Comparison of ENCODE assay signal across 8 cellular contexts in genomic region chr11:35077709-35078695, GRCh38.
A peak's percentile ranks its signal among the peaks of the same experiment; 100 is the strongest.
DNase-seq lines count a peak whose midpoint lies in the region; ATAC-seq, FAIRE-seq and TF ChIP-seq lines count a peak whose summit lies in the region.

No MANE protein-coding gene starts in this region.

- peak overlapping the region; percentile 81 for H3K4me3 Mint-ChIP-seq in T-helper 17 cell

- H2AFZ ChIP-seq in endothelial cell of umbilical vein (ENCODE audit: low read depth, low read length), result no peak overlapping the region

- FAIRE-seq in endothelial cell of umbilical vein (lab: Jason Lieb, UNC), result peak; percentile 92

- H3K9me3 ChIP-seq in A673 (ENCODE audit: low read depth, low read length, poor library complexity, severe bottlenecking), result no peaks in the 10 kb centered on the region
- no peaks in the 10 kb centered on the region for H3K9me3 ChIP-seq in T-helper 17 cell (ENCODE audit: control insufficient read depth, low read length, poor library complexity, severe bottlenecking)
- H3K9me3 ChIP-seq in endothelial cell of umbilical vein (replicated peaks; ENCODE audit: control insufficient read depth, insufficient read depth, low read length), result no peaks in the 10 kb centered on the region
- no peaks in the 10 kb centered on the region for H3K9me3 ChIP-seq in left ventricle myocardium inferior (replicated peaks)

- H3K36me3 Mint-ChIP-seq in T-helper 17 cell (ENCODE audit: low read depth), result no peaks in the 10 kb centered on the region

- no peak for TF ChIP-seq CTCF in A673 (conservative IDR thresholded peaks at IDR 0.05; ENCODE audit: low read depth, low read length)
- TF ChIP-seq CTCF in endothelial cell of umbilical vein (IDR thresholded peaks at IDR 0.05; ENCODE audit: extremely low read depth in 1 of 2, insufficient read depth in 1 of 2, low read depth in 1 of 2, low read length in 2 of 2), result no peak
- TF ChIP-seq CTCF in left ventricle myocardium inferior (IDR thresholded peaks at IDR 0.05; ENCODE audit: borderline replicate concordance), result no peak

- H3K9ac ChIP-seq in endothelial cell of umbilical vein (replicated peaks; ENCODE audit: extremely low read depth, insufficient read depth, low read length), result no peak overlapping the region

- CTCF ChIA-PET in A673 (lab: Charles Lee) (no interaction called here), endothelial cell of umbilical vein (lab: Charles Lee) (interaction anchor here (1.0 to 1.2 kb wide), 2 partner anchors 9 to 151 kb away, joined by 3 to 4 read pairs; no protein-coding TSS in a partner anchor)

- H3K4me1 ChIP-seq in A673 (ENCODE audit: insufficient read depth, low read length, poor library complexity, severe bottlenecking) (peaks cover 4% of the 10 kb centered on the region), endothelial cell of umbilical vein (ENCODE audit: control insufficient read depth, extremely low read depth, insufficient read depth, low read length) (peaks cover 33% of the 10 kb centered on the region), left ventricle myocardium inferior (peaks cover 17% of the 10 kb centered on the region)

- H4K20me1 ChIP-seq in endothelial cell of umbilical vein (replicated peaks; ENCODE audit: control insufficient read depth, extremely low read depth, insufficient read depth, low read length), result no peaks in the 10 kb centered on the region

- H3K4me1 Mint-ChIP-seq in T-helper 17 cell, result peaks cover 65% of the 10 kb centered on the region

- no peaks in the 10 kb centered on the region for H3K79me2 ChIP-seq in endothelial cell of umbilical vein (ENCODE audit: control insufficient read depth, insufficient read depth, low read length)

- TF ChIP-seq POLR2A in endothelial cell of umbilical vein (IDR thresholded peaks at IDR 0.05; ENCODE audit: low read depth, low read length), result no peak

- POLR2A ChIA-PET in A673 (lab: Charles Lee; ENCODE audit: low non-redundant PET) (no interaction called here), endothelial cell of umbilical vein (lab: Charles Lee) (no interaction called here)

- H3K4me3 ChIP-seq in A673 (ENCODE audit: low read depth, low read length, poor library complexity, severe bottlenecking), result no peak overlapping the region
- H3K4me3 ChIP-seq in endothelial cell of umbilical vein (replicated peaks in 1 of 3; ENCODE audit: insufficient read depth in 1 of 3, low read depth in 1 of 3, low read length in 3 of 3), result no peak overlapping the region
- no peak overlapping the region for H3K4me3 ChIP-seq in left ventricle myocardium inferior

- dilution Hi-C loops in endothelial cell of umbilical vein (cut with MboI; ENCODE audit: extremely low pct_ligation_motif_present, low sequenced_read_pairs), result no loop called here

- peak overlapping the region; percentile 40 for H3K4me2 ChIP-seq in endothelial cell of umbilical vein (ENCODE audit: insufficient read depth, low read length)

- no peaks in the 10 kb centered on the region for H3K9me1 ChIP-seq in endothelial cell of umbilical vein (replicated peaks; ENCODE audit: control insufficient read depth, extremely low read depth, insufficient read depth, low read length)

- H3K27ac ChIP-seq in A673 (ENCODE audit: low read depth, low read length, poor library complexity, severe bottlenecking), result no peak overlapping the region
- H3K27ac ChIP-seq in endothelial cell of umbilical vein (ENCODE audit: insufficient read depth, low read depth, low read length), result peak overlapping the region; percentile 23
- no peak overlapping the region for H3K27ac ChIP-seq in left ventricle myocardium inferior (replicated peaks)

- H3K27me3 Mint-ChIP-seq in T-helper 17 cell, result no peaks in the 10 kb centered on the region

- H3K27ac Mint-ChIP-seq in T-helper 17 cell, result peak overlapping the region; percentile 99

- peak; percentile 52 for DNase-seq in A673 (ENCODE audit: low spot score)
- peak in 2 of 3 donors; percentile 20 to 32 for DNase-seq in T-helper 17 cell
- DNase-seq in endothelial cell of umbilical vein (ENCODE audit: low read depth, low spot score), result peak; percentile 76
- DNase-seq in Right ventricle myocardium superior, result no peak
- DNase-seq in C1 segment of cervical spinal cord (lab: John Stamatoyannopoulos, UW), result no peak
- DNase-seq in left ventricle myocardium inferior, result no peak

- intact Hi-C loops in A673 (cut with micrococcal nuclease; ENCODE audit: unreplicated experiment), result no loop called here
- intact Hi-C loops in endothelial cell of umbilical vein (cut with micrococcal nuclease), result loop anchor here (2.0 to 5.0 kb wide), 3 partner anchors 33 to 101 kb away; no protein-coding TSS in a partner anchor
- intact Hi-C loops in Right ventricle myocardium superior (cut with DNase I), result no loop called here
- intact Hi-C loops in left ventricle myocardium inferior (cut with micrococcal nuclease), result no loop called here

- H3K36me3 ChIP-seq in A673 (ENCODE audit: insufficient read depth, low read length, poor library complexity, severe bottlenecking), result no peaks in the 10 kb centered on the region
- H3K36me3 ChIP-seq in endothelial cell of umbilical vein (ENCODE audit: control insufficient read depth in 2 of 2, extremely low read depth in 1 of 2, insufficient read depth in 2 of 2, low read length in 2 of 2), result no peaks in the 10 kb centered on the region
- H3K36me3 ChIP-seq in left ventricle myocardium inferior, result no peaks in the 10 kb centered on the region

- ATAC-seq in GM19023 (IDR thresholded peaks at IDR 0.05; ENCODE audit: unreplicated experiment) (peak; percentile 41), HG03354 (IDR thresholded peaks at IDR 0.05; ENCODE audit: poor library complexity, severe bottlenecking, unreplicated experiment) (peak; percentile 57), T-helper 17 cell (peak; percentile 73), Right ventricle myocardium superior (ENCODE audit: poor library complexity) (no peak)

- no peaks in the 10 kb centered on the region for H3K27me3 ChIP-seq in A673 (replicated peaks; ENCODE audit: insufficient read depth, low read depth, low read length, poor library complexity)
- H3K27me3 ChIP-seq in endothelial cell of umbilical vein (ENCODE audit: control insufficient read depth in 2 of 2, insufficient read depth in 2 of 2, low read length in 2 of 2), result no peaks in the 10 kb centered on the region
- H3K27me3 ChIP-seq in left ventricle myocardium inferior (ENCODE audit: low read depth), result no peaks in the 10 kb centered on the region

- BruUV-seq in A673 (replicated peaks; lab: Mats Ljungman, UMichigan) (no TSS peak), endothelial cell of umbilical vein (replicated peaks; lab: Mats Ljungman, UMichigan) (no TSS peak)

TF ChIP-seq in endothelial cell of umbilical vein, 7 proteins besides CTCF, POLR2A, EP300 and RAD21:
- TF ChIP-seq JUN (IDR thresholded peaks at IDR 0.05; ENCODE audit: borderline replicate concordance, insufficient read depth, insufficient read length, low read depth) (peak; percentile 80), GATA2 (IDR thresholded peaks at IDR 0.05; ENCODE audit: insufficient read depth, insufficient read length, low read depth, low read length) (peak; percentile 96), MAX (IDR thresholded peaks at IDR 0.05; ENCODE audit: insufficient read depth, insufficient read length) (no peak), MYC (IDR thresholded peaks at IDR 0.05; ENCODE audit: low read depth, low read length) (no peak), POLR2AphosphoS5 (IDR thresholded peaks at IDR 0.05; ENCODE audit: insufficient read depth, low read depth, low read length) (peak; percentile 60), FOS (IDR thresholded peaks at IDR 0.05; ENCODE audit: borderline replicate concordance, insufficient read depth, low read length) (peak; percentile 99), EZH2 (IDR thresholded peaks at IDR 0.05; ENCODE audit: borderline replicate concordance, low read depth, low read length, severe bottlenecking) (no peak)

Comparison
In these comparisons a context has a peak if more than half of its experiments do, and no peak if none do; other contexts are left out.
1. DNase-seq: peak in A673 (single experiment), T-helper 17 cell (2 of 3) and endothelial cell of umbilical vein (single experiment); none in Right ventricle myocardium superior (single experiment), C1 segment of cervical spinal cord (0 of 14) and left ventricle myocardium inferior (single experiment).